8 cellular contexts compared by ENCODE assay signal in genomic region chr10:102744374-102745051, GRCh38. TPM values are rescaled to one million over a fixed set of nuclear protein-coding genes. Genes with fewer than 3 reads are reported as not detected.
DNase-seq lines count a peak whose midpoint lies in the region; FAIRE-seq and TF ChIP-seq lines count a peak whose summit lies in the region.

No MANE protein-coding gene starts in this region.

- peak overlapping the region; percentile 91 to 98 for H3K9ac ChIP-seq in kidney (ENCODE audit: low read length in 2 of 2)

- in situ Hi-C loops in astrocyte of the spinal cord (cut with HindIII; ENCODE audit: low sequenced_read_pairs): no loop called here

- DNase-seq in NCI-H1417 (lab: John Stamatoyannopoulos, UW) (peak in 2 of 3 experiments; percentile 6 to 20), NCI-H1417 treated with DMSO at 0.1 percent for 48 hours (lab: John Stamatoyannopoulos, UW) (no peak), LHCN-M2 (ENCODE audit: low read depth) (peak; percentile 35), astrocyte of the spinal cord (ENCODE audit: low read depth, low spot score) (peak; percentile 20), kidney (no peak), AML-193 (lab: John Stamatoyannopoulos, UW) (no peak)
- peak; percentile 3 for DNase-seq in stimulated activated CD8-positive, alpha-beta memory T cell treated with anti-CD3 and anti-CD28 coated beads, Interleukin-12 subunit alpha, Interleukin-12 subunit beta, amount 100 ng/mL, for 24 hours (ENCODE audit: extremely low read depth)
- no peak for DNase-seq in stimulated activated naive CD4-positive, alpha-beta T cell treated with Interleukin-2 at 50 U/mL for 16 hours (lab: John Stamatoyannopoulos, UW)

- H3K36me3 ChIP-seq in kidney (ENCODE audit: control insufficient read depth in 1 of 2, insufficient read depth in 2 of 2, low read length in 2 of 2): no peaks in the 10 kb centered on the region

- intact Hi-C loops in kidney (cut with DNase I): no loop called here

- H3K4me3 ChIP-seq in astrocyte of the spinal cord (ENCODE audit: low read depth, low read length) (peak overlapping the region; percentile 99), kidney (ENCODE audit: low read length in 2 of 2) (peak overlapping the region; percentile 87 to 98)

- peak overlapping the region; percentile 77 to 84 for H3K27ac ChIP-seq in kidney (ENCODE audit: low read depth in 2 of 2, low read length in 2 of 2)

- TF ChIP-seq CTCF in astrocyte of the spinal cord (IDR thresholded peaks at IDR 0.05; ENCODE audit: low read depth, low read length) (no peak), kidney (IDR thresholded peaks at IDR 0.05; ENCODE audit: borderline replicate concordance, extremely low read depth, insufficient read depth) (no peak)

- H3K9me3 ChIP-seq in kidney (ENCODE audit: control insufficient read depth in 1 of 2, low read length in 2 of 2): no peaks in the 10 kb centered on the region

- H3K4me1 ChIP-seq in kidney (ENCODE audit: control insufficient read depth in 1 of 2, insufficient read depth in 1 of 2, low read depth in 1 of 2, low read length in 2 of 2): peaks cover 0 to 13% of the 10 kb centered on the region in 2 donors

- no peak for FAIRE-seq in kidney (lab: Jason Lieb, UNC)

RNA-seq across cellular contexts. Expression of gene WBP1L, which starts 0.8 kb away (rescaled TPM):
- 34.4 and 56.8 TPM in 2 replicates for total RNA-seq in LHCN-M2 (2014; rRNA removed)
- polyA plus RNA-seq in LHCN-M2 (2012): 44.9 TPM
- total RNA-seq in kidney: 55.7 TPM
- polyA plus RNA-seq in kidney (ENCODE audit: insufficient read depth, low read depth, low replicate concordance): 27.8 TPM

RNA-seq across cellular contexts. Expression of gene SFXN2, which starts 30.1 kb away (rescaled TPM):
- total RNA-seq in LHCN-M2 (2014; rRNA removed): 2.2 and 3.4 TPM in 2 replicates
- polyA plus RNA-seq in LHCN-M2 (2012): 3.7 TPM
- total RNA-seq in kidney: 17.3 TPM
- polyA plus RNA-seq in kidney (ENCODE audit: insufficient read depth, low read depth, low replicate concordance): 72.1 TPM

RNA-seq across cellular contexts. Expression of gene ARL3, which starts 30.3 kb away (rescaled TPM):
- total RNA-seq in LHCN-M2 (2014; rRNA removed) (8.3 and 10.3 TPM in 2 replicates), kidney (16.3 TPM)
- polyA plus RNA-seq in LHCN-M2 (2012): 27.6 TPM
- 28.8 TPM for polyA plus RNA-seq in kidney (ENCODE audit: insufficient read depth, low read depth, low replicate concordance)

Comparison
In these comparisons a context has a peak if more than half of its experiments do, and no peak if none do; other contexts are left out.
1. DNase-seq: peak in NCI-H1417 (2 of 3), LHCN-M2 (single experiment), astrocyte of the spinal cord (single experiment) and stimulated activated CD8-positive, alpha-beta memory T cell treated with anti-CD3 and anti-CD28 coated beads, Interleukin-12 subunit alpha, Interleukin-12 subunit beta, amount 100 ng/mL, for 24 hours (single experiment); none in NCI-H1417 treated with DMSO at 0.1 percent for 48 hours (single experiment), kidney (single experiment), stimulated activated naive CD4-positive, alpha-beta T cell treated with Interleukin-2 at 50 U/mL for 16 hours (single experiment) and AML-193 (0 of 2).